26 cellular contexts compared by ENCODE assay signal in the genomic region with DNA sequence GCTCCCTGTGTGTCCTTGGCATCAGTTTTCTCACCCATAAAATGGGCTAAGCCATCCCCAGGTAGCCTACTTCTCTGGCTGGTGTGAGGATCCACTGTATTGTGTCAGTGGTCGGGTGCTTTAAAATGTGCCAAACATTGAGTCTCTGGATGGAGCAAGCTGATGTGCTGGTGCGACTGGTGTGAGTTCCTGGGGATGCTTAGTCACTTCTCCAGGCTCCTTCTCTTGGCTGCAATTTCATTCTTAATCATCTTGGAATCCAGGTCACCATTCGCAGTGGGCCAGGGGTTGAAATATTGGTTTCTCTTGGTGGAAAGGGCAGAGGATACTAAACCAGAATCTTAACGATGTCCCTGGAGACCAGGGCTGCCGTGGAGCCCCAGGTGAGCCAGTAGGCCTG. TPM values are rescaled to one million over a fixed set of nuclear protein-coding genes. Genes with fewer than 3 reads are reported as not detected.
"Had no signal": no experiment of that assay in that cellular context is flagged by ENCODE, and none has a peak within 500 bp of the region (broad histone marks: within the 10 kb centered on the region; RNA-seq: fewer than 3 reads in every experiment).

No MANE protein-coding gene starts in this region.

- H3K4me3 ChIP-seq: body of pancreas, left ventricle myocardium inferior, neural progenitor cell, sigmoid colon, thyroid gland, upper lobe of right lung had no signal

- DNase-seq: activated CD4-positive, alpha-beta memory T cell treated with anti-CD3 and anti-CD28 coated beads, Interleukin-2, amount 10 ng/mL, durations not matched to agents 7 days and 5 days; activated CD4-positive, alpha-beta T cell treated with anti-CD3 and anti-CD28 coated beads, Interleukin-2, amount 10 ng/mL, durations not matched to agents 24 days and 14 days; activated effector memory CD4-positive, alpha-beta T cell treated with Interleukin-2 at 50 U/mL for 16 hours; activated naive CD4-positive, alpha-beta T cell treated with anti-CD3 and anti-CD28 coated beads for 36 hours; activated naive CD8-positive, alpha-beta T cell treated with anti-CD3 and anti-CD28 coated beads, Interleukin-2, amount 10 ng/mL, durations not matched to agents 7 days and 5 days; activated T-cell treated with anti-CD3 and anti-CD28 coated beads, Interleukin-2, amount 50 U/mL, for 72 hours; amniotic stem cell; body of pancreas; dermis blood vessel endothelial cell; effector CD8-positive, alpha-beta T cell; erythroblast; glutamatergic neuron; hippocampal formation; left ventricle myocardium inferior; mammary epithelial cell; naive thymus-derived CD8-positive, alpha-beta T cell; sigmoid colon; stimulated activated CD4-positive, alpha-beta T cell treated with anti-CD3 and anti-CD28 coated beads, Interleukin-2, amount 100 ng/mL, for 48 hours; stimulated activated CD8-positive, alpha-beta memory T cell treated with anti-CD3 and anti-CD28 coated beads, Interleukin-4, amount 100 ng/mL, for 48 hours; stimulated activated naive CD4-positive, alpha-beta T cell; thyroid gland; upper lobe of right lung had no signal

- H2AFZ ChIP-seq: neural progenitor cell had no signal

- H3K9me3 ChIP-seq: body of pancreas, left ventricle myocardium inferior, sigmoid colon, thyroid gland, upper lobe of right lung had no signal

- H3K36me3 ChIP-seq: neural progenitor cell, sigmoid colon, thyroid gland, upper lobe of right lung had no signal

- H3K9ac ChIP-seq: neural progenitor cell had no signal

- H3K4me1 ChIP-seq: body of pancreas, sigmoid colon, thyroid gland, upper lobe of right lung had no signal

- FAIRE-seq: frontal cortex had no signal

- H3K27me3 ChIP-seq: body of pancreas, neural progenitor cell, sigmoid colon, thyroid gland, upper lobe of right lung had no signal

- H3K4me2 ChIP-seq: neural progenitor cell had no signal

- H3K27ac ChIP-seq: body of pancreas, neural progenitor cell, sigmoid colon, thyroid gland, upper lobe of right lung, VCaP had no signal

RNA-seq across cellular contexts. Expression of gene SCN5A, which starts 29.3 kb away (rescaled TPM):
- total RNA-seq: activated CD4-positive, alpha-beta T cell treated with anti-CD3 and anti-CD28 coated beads, Interleukin-2, amount 10 ng/mL, durations not matched to agents 24 days and 14 days; mammary epithelial cell; osteoblast had no signal
- polyA plus RNA-seq: naive thymus-derived CD8-positive, alpha-beta T cell had no signal
